Comparison of ENCODE assay signal across 24 cellular contexts in the genomic region with DNA sequence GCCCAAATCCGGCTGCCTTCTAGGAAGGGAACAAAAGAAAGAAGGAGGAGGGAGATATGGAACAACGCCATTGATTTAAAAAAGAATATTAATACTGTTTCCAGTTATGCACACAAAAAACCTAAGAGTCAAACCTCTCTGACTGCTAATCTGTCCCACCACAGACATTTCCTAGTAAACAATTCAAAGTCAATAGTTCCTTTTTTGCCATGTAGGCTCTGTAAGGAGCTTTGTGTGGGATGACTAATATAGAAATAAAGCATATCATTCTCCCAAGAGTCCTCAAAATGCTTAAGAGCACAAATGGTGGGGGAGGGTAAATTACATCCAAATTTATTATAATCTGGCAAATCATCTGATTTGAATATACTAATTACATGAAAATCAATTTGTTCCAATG.
"Had no signal": no experiment of that assay in that cellular context is flagged by ENCODE, and none has a peak within 500 bp of the region (broad histone marks: within the 10 kb centered on the region; RNA-seq: fewer than 3 reads in every experiment).

No MANE protein-coding gene starts in this region.

- ATAC-seq: activated CD8-positive, alpha-beta memory T cell treated with anti-CD3 and anti-CD28 coated beads, Interleukin-2, amount 10 ng/mL, durations not matched to agents 7 days and 5 days; activated CD8-positive, alpha-beta T cell treated with anti-CD3 and anti-CD28 coated beads, Interleukin-2, amount 10 ng/mL, durations not matched to agents 7 days and 5 days; activated naive CD8-positive, alpha-beta T cell treated with anti-CD3 and anti-CD28 coated beads, Interleukin-2, amount 50 U/mL, for 24 hours; natural killer cell; psoas muscle; stimulated activated naive B cell treated with anti-CD40 and anti-IgM and Interleukin-4, amounts not matched to agents 10 μg/mL and 1 μg/mL and 100 μg/mL, for 72 hours; WTC11 had no signal

- FAIRE-seq: frontal cortex had no signal

- DNase-seq: activated CD8-positive, alpha-beta memory T cell treated with anti-CD3 and anti-CD28 coated beads, Interleukin-2, amount 10 ng/mL, durations not matched to agents 7 days and 5 days; activated CD8-positive, alpha-beta T cell treated with anti-CD3 and anti-CD28 coated beads, Interleukin-2, amount 10 ng/mL, durations not matched to agents 7 days and 5 days; activated naive CD8-positive, alpha-beta T cell treated with anti-CD3 and anti-CD28 coated beads, Interleukin-2, amount 50 U/mL, for 24 hours; activated T-cell treated with anti-CD3 and anti-CD28 coated beads, Interleukin-2, amount 50 U/mL, for 48 hours; amygdala; central memory CD4-positive, alpha-beta T cell; effector CD4-positive, alpha-beta T cell; esophagus squamous epithelium; glutamatergic neuron; islet precursor cell; left ventricle myocardium inferior; mesendoderm; natural killer cell; occipital lobe; psoas muscle; sigmoid colon; stimulated activated CD4-positive, alpha-beta T cell treated with anti-CD3 and anti-CD28 coated beads, Interleukin-15, amount 100 ng/mL, for 24 hours; stimulated activated CD4-positive, alpha-beta T cell treated with anti-CD3 and anti-CD28 coated beads, Interleukin-2, amount 100 ng/mL, for 24 hours; stimulated activated naive B cell treated with anti-CD40 and anti-IgM and Interleukin-4, amounts not matched to agents 10 μg/mL and 1 μg/mL and 100 μg/mL, for 72 hours; stomach; thyroid gland; upper lobe of left lung had no signal
